1 cellular context compared by ENCODE assay signal in genomic region chr12:132837693-132838463, GRCh38.
TF ChIP-seq lines count a peak whose summit lies in the region.

No MANE protein-coding gene starts in this region.

TF ChIP-seq in H1, 55 proteins besides CTCF, POLR2A, EP300 and RAD21 (continued from another document):
- TF ChIP-seq SIN3A (conservative IDR thresholded peaks at IDR 0.05 in 1 of 2, IDR thresholded peaks at IDR 0.05 in 1 of 2; ENCODE audit: low read depth in 1 of 2, low read length in 2 of 2) (no peak), HDAC6 (IDR thresholded peaks at IDR 0.05; ENCODE audit: low read depth, low read length) (no peak), SAP30 (IDR thresholded peaks at IDR 0.05; ENCODE audit: insufficient read depth, insufficient replicate concordance, low read length) (no peak), SRF (IDR thresholded peaks at IDR 0.05; ENCODE audit: low read depth, low read length) (no peak), RBBP5 (IDR thresholded peaks at IDR 0.05; ENCODE audit: borderline replicate concordance, low read depth, low read length) (no peak), CHD1 (IDR thresholded peaks at IDR 0.05; ENCODE audit: low read depth, low read length) (no peak), JUN (IDR thresholded peaks at IDR 0.05; ENCODE audit: low read depth, low read length) (no peak), EZH2 (IDR thresholded peaks at IDR 0.05; ENCODE audit: low read depth, low read length, severe bottlenecking) (no peak), CBX8 (IDR thresholded peaks at IDR 0.05; ENCODE audit: borderline replicate concordance, low read depth, low read length) (no peak), RNF2 (IDR thresholded peaks at IDR 0.05; ENCODE audit: borderline replicate concordance, low read depth, low read length, missing control alignments, poor library complexity, severe bottlenecking) (no peak), CTBP2 (IDR thresholded peaks at IDR 0.05; ENCODE audit: borderline replicate concordance, insufficient read depth, insufficient read length, low read length) (no peak), TEAD4 (IDR thresholded peaks at IDR 0.05; ENCODE audit: low read depth, low read length) (no peak), NANOG (IDR thresholded peaks at IDR 0.05; ENCODE audit: insufficient read depth, low read depth, low read length, poor library complexity, severe bottlenecking) (no peak)
